ENCODE assay signal across 14 cellular contexts in the genomic region with DNA sequence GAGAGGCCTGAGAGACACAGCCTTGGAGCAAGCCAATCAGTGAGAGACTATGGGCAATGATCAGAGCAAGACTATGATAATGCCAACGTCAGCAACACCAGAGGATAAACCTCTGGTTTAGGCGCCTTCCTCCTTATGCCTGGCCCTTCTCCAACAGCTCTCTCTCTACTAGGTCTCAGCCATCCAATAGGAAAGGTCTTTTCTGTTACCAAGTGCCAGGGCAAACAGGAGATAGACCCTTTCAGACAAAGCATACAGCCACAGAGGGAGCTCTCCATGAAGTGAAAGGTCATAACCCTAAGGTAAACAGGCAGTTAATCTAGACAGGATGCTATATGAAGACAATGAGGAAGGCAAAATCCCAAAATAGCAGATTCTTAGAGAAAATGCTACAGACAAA. TPM values are rescaled to one million over a fixed set of nuclear protein-coding genes. Genes with fewer than 3 reads are reported as not detected.
DNase-seq lines count a peak whose midpoint lies in the region; ATAC-seq and TF ChIP-seq lines count a peak whose summit lies in the region.
"Had no signal": no experiment of that assay in that cellular context is flagged by ENCODE, and none has a peak within 500 bp of the region (broad histone marks: within the 10 kb centered on the region; RNA-seq: fewer than 3 reads in every experiment).

No MANE protein-coding gene starts in this region.

- ATAC-seq in Panc1 (peak; percentile 41; the same call in 1 of the 2 replicates), left colon (peak; percentile 25), GM19397 (IDR thresholded peaks at IDR 0.05; ENCODE audit: unreplicated experiment) (no peak)
- no peak for ATAC-seq in activated CD8-positive, alpha-beta memory T cell treated with anti-CD3 and anti-CD28 coated beads, Interleukin-2, amount 10 ng/mL, durations not matched to agents 7 days and 5 days
- ATAC-seq in naive thymus-derived CD8-positive, alpha-beta T cell: no peak
- ATAC-seq: activated CD4-positive, CD25-positive, alpha-beta regulatory T cell treated with anti-CD3 and anti-CD28 coated beads, Interleukin-2, amount 50 U/mL, for 24 hours; stimulated activated effector memory CD8-positive, alpha-beta T cell treated with anti-CD3 and anti-CD28 coated beads, Interleukin-12 subunit alpha, Interleukin-12 subunit beta, amount 100 ng/mL, for 72 hours had no signal

- H3K27ac ChIP-seq in Panc1 (ENCODE audit: low read length): no peak overlapping the region
- H3K27ac ChIP-seq: C4-2B, spleen had no signal

- peak; percentile 15 for DNase-seq in GM12865 (ENCODE audit: low read depth)
- DNase-seq in NCI-H1092 (lab: John Stamatoyannopoulos, UW): peak; percentile 61
- no peak for DNase-seq in Panc1 (ENCODE audit: low read depth, low spot score)
- DNase-seq in left colon: no peak
- DNase-seq in activated CD8-positive, alpha-beta memory T cell treated with anti-CD3 and anti-CD28 coated beads, Interleukin-2, amount 10 ng/mL, durations not matched to agents 7 days and 5 days: no peak
- no peak for DNase-seq in naive thymus-derived CD8-positive, alpha-beta T cell
- DNase-seq: cerebellar nuclear complex, Karpas-422, NCI-H1436 treated with DMSO at 0.1 percent for 48 hours, spleen had no signal

- peaks cover 2% of the 10 kb centered on the region for H3K4me1 Mint-ChIP-seq in activated CD8-positive, alpha-beta memory T cell treated with anti-CD3 and anti-CD28 coated beads, Interleukin-2, amount 10 ng/mL, durations not matched to agents 7 days and 5 days
- H3K4me1 Mint-ChIP-seq in naive thymus-derived CD8-positive, alpha-beta T cell: no peaks in the 10 kb centered on the region
- H3K4me1 Mint-ChIP-seq: stimulated activated effector memory CD8-positive, alpha-beta T cell treated with anti-CD3 and anti-CD28 coated beads, Interleukin-12 subunit alpha, Interleukin-12 subunit beta, amount 100 ng/mL, for 72 hours had no signal

- TF ChIP-seq CTCF in GM12865 (IDR thresholded peaks at IDR 0.05; ENCODE audit: insufficient read depth, low read depth, low read length, missing control alignments) (no peak), Panc1 (IDR thresholded peaks at IDR 0.05) (no peak)

- no TSS peak for BruUV-seq in Panc1 (replicated peaks; lab: Mats Ljungman, UMichigan)

- no peak overlapping the region for H3K27ac Mint-ChIP-seq in activated CD8-positive, alpha-beta memory T cell treated with anti-CD3 and anti-CD28 coated beads, Interleukin-2, amount 10 ng/mL, durations not matched to agents 7 days and 5 days
- H3K27ac Mint-ChIP-seq in naive thymus-derived CD8-positive, alpha-beta T cell: no peak overlapping the region
- H3K27ac Mint-ChIP-seq: stimulated activated effector memory CD8-positive, alpha-beta T cell treated with anti-CD3 and anti-CD28 coated beads, Interleukin-12 subunit alpha, Interleukin-12 subunit beta, amount 100 ng/mL, for 72 hours had no signal

- no peaks in the 10 kb centered on the region for H3K36me3 ChIP-seq in Panc1 (ENCODE audit: control insufficient read depth, insufficient read depth, low read length)
- H3K36me3 ChIP-seq: spleen had no signal

- no peaks in the 10 kb centered on the region for H3K9me3 ChIP-seq in Panc1 (ENCODE audit: control insufficient read depth, insufficient read depth, low read depth, low read length)

- POLR2A ChIA-PET in Panc1 (lab: Charles Lee): interaction anchor here (0.6 kb wide), 1 partner anchor 104 kb away, joined by 3 read pairs; no protein-coding TSS in a partner anchor
- POLR2A ChIA-PET in naive thymus-derived CD8-positive, alpha-beta T cell (lab: Charles Lee): no interaction called here

- H3K4me3 Mint-ChIP-seq in activated CD8-positive, alpha-beta memory T cell treated with anti-CD3 and anti-CD28 coated beads, Interleukin-2, amount 10 ng/mL, durations not matched to agents 7 days and 5 days: no peak overlapping the region
- no peak overlapping the region for H3K4me3 Mint-ChIP-seq in naive thymus-derived CD8-positive, alpha-beta T cell
- H3K4me3 Mint-ChIP-seq: stimulated activated effector memory CD8-positive, alpha-beta T cell treated with anti-CD3 and anti-CD28 coated beads, Interleukin-12 subunit alpha, Interleukin-12 subunit beta, amount 100 ng/mL, for 72 hours had no signal

- H3K4me3 ChIP-seq in GM12865 (ENCODE audit: low read depth, low read length) (no peak overlapping the region), Panc1 (ENCODE audit: low read depth in 2 of 2, low read length in 2 of 2) (no peak overlapping the region)
- H3K4me3 ChIP-seq: spleen had no signal

- intact Hi-C loops in Panc1 (cut with micrococcal nuclease; ENCODE audit: unreplicated experiment) (no loop called here), left colon (cut with DNase I, micrococcal nuclease) (no loop called here)

- no peaks in the 10 kb centered on the region for H3K36me3 Mint-ChIP-seq in activated CD8-positive, alpha-beta memory T cell treated with anti-CD3 and anti-CD28 coated beads, Interleukin-2, amount 10 ng/mL, durations not matched to agents 7 days and 5 days
- H3K36me3 Mint-ChIP-seq in naive thymus-derived CD8-positive, alpha-beta T cell: peaks cover 0 to 11% (median 0%) of the 10 kb centered on the region in 3 donors
- H3K36me3 Mint-ChIP-seq: stimulated activated effector memory CD8-positive, alpha-beta T cell treated with anti-CD3 and anti-CD28 coated beads, Interleukin-12 subunit alpha, Interleukin-12 subunit beta, amount 100 ng/mL, for 72 hours had no signal

- H3K27me3 ChIP-seq in Panc1 (ENCODE audit: control insufficient read depth, insufficient read depth, low read length): peaks cover 5% of the 10 kb centered on the region; the same call in 1 of the 2 replicates
- H3K27me3 ChIP-seq: spleen had no signal

- no peaks in the 10 kb centered on the region for H3K9me3 Mint-ChIP-seq in activated CD8-positive, alpha-beta memory T cell treated with anti-CD3 and anti-CD28 coated beads, Interleukin-2, amount 10 ng/mL, durations not matched to agents 7 days and 5 days (ENCODE audit: low read depth)
- H3K9me3 Mint-ChIP-seq in naive thymus-derived CD8-positive, alpha-beta T cell: peaks cover 0 to 20% (median 7%) of the 10 kb centered on the region in 9 donors

- CTCF ChIA-PET in Panc1 (lab: Charles Lee): no interaction called here
- CTCF ChIA-PET in activated CD8-positive, alpha-beta memory T cell treated with anti-CD3 and anti-CD28 coated beads, Interleukin-2, amount 10 ng/mL, durations not matched to agents 7 days and 5 days (lab: Charles Lee): no interaction called here

- in situ Hi-C loops in Panc1 (cut with HindIII; ENCODE audit: low pct_unique_long_range_greater_than_20kb, low sequenced_read_pairs): no loop called here

- H3K4me1 ChIP-seq in Panc1 (ENCODE audit: control insufficient read depth, insufficient read depth, low read length): no peaks in the 10 kb centered on the region
- H3K4me1 ChIP-seq: spleen had no signal

- H3K27me3 Mint-ChIP-seq in activated CD8-positive, alpha-beta memory T cell treated with anti-CD3 and anti-CD28 coated beads, Interleukin-2, amount 10 ng/mL, durations not matched to agents 7 days and 5 days: peaks cover 42% of the 10 kb centered on the region
- peaks cover 3 to 18% (median 10%) of the 10 kb centered on the region in 5 donors for H3K27me3 Mint-ChIP-seq in naive thymus-derived CD8-positive, alpha-beta T cell

RNA-seq across cellular contexts. Expression of gene STK33, which starts 9.5 kb away (rescaled TPM):
- 3.9 TPM for total RNA-seq in Panc1 (2021; ENCODE audit: unreplicated experiment)
- 1.5 TPM for polyA plus RNA-seq in Panc1 (2012; ENCODE audit: insufficient read length)
- total RNA-seq in left colon: 1 to 10 TPM; 1.2 to 3.2 TPM
- 1 to 10 TPM; 1.4 to 1.8 TPM for total RNA-seq in activated CD8-positive, alpha-beta memory T cell treated with anti-CD3 and anti-CD28 coated beads, Interleukin-2, amount 10 ng/mL, durations not matched to agents 7 days and 5 days
- total RNA-seq in naive thymus-derived CD8-positive, alpha-beta T cell: 1 to 10 TPM; 1.3 to 1.8 TPM
- polyA plus RNA-seq in naive thymus-derived CD8-positive, alpha-beta T cell: 1 to 10 TPM in 2 of 3 donors, under 1 TPM in 1; 0.74 to 2.3 (median 1.3) TPM

Comparison
In these comparisons a context has a peak if more than half of its experiments do, and no peak if none do; other contexts are left out.
1. DNase-seq: peak in GM12865 (single experiment) and NCI-H1092 (single experiment); none in Panc1 (single experiment), left colon (0 of 2), activated CD8-positive, alpha-beta memory T cell treated with anti-CD3 and anti-CD28 coated beads, Interleukin-2, amount 10 ng/mL, durations not matched to agents 7 days and 5 days (single experiment) and naive thymus-derived CD8-positive, alpha-beta T cell (0 of 10).
2. ATAC-seq: peak in Panc1 (single experiment) and left colon (single experiment); none in activated CD8-positive, alpha-beta memory T cell treated with anti-CD3 and anti-CD28 coated beads, Interleukin-2, amount 10 ng/mL, durations not matched to agents 7 days and 5 days (single experiment), naive thymus-derived CD8-positive, alpha-beta T cell (0 of 2) and GM19397 (single experiment).